In genomic region chrX:1075156-1075555, GRCh38 we compare ENCODE assay signal across 20 cellular contexts.
"Had no signal": no experiment of that assay in that cellular context is flagged by ENCODE, and none has a peak within 500 bp of the region (broad histone marks: within the 10 kb centered on the region; RNA-seq: fewer than 3 reads in every experiment).

No MANE protein-coding gene starts in this region.

- H3K27me3 ChIP-seq: heart left ventricle, pancreas, right lobe of liver had no signal

- H3K36me3 ChIP-seq: heart left ventricle, pancreas, right lobe of liver had no signal

- H3K4me3 ChIP-seq: dorsolateral prefrontal cortex, heart left ventricle, pancreas, psoas muscle, right lobe of liver had no signal

- ATAC-seq: esophagus mucosa; heart left ventricle; naive thymus-derived CD4-positive, alpha-beta T cell; pancreas; psoas muscle; right lobe of liver had no signal

- H3K27ac ChIP-seq: dorsolateral prefrontal cortex, heart left ventricle, pancreas, psoas muscle, right lobe of liver had no signal

- H3K4me1 ChIP-seq: heart left ventricle, pancreas, psoas muscle, right lobe of liver had no signal

- DNase-seq: cortex of kidney; dorsolateral prefrontal cortex; effector CD8-positive, alpha-beta T cell; heart left ventricle; hippocampal formation; kidney glomerular epithelial cell; mammary epithelial cell; naive thymus-derived CD4-positive, alpha-beta T cell; occipital lobe; pancreas; psoas muscle; stimulated activated naive CD4-positive, alpha-beta T cell treated with Interleukin-2 at 50 U/mL for 16 hours; trophoblast cell had no signal

- FAIRE-seq: endometrium, frontal cortex, islet of Langerhans, pancreas, urothelium cell line had no signal

- H3K4me3 Mint-ChIP-seq: neural crest cell had no signal

- H3K9me3 ChIP-seq: pancreas, psoas muscle, right lobe of liver had no signal
